Comparison of ENCODE assay signal across 16 cellular contexts in the genomic region with DNA sequence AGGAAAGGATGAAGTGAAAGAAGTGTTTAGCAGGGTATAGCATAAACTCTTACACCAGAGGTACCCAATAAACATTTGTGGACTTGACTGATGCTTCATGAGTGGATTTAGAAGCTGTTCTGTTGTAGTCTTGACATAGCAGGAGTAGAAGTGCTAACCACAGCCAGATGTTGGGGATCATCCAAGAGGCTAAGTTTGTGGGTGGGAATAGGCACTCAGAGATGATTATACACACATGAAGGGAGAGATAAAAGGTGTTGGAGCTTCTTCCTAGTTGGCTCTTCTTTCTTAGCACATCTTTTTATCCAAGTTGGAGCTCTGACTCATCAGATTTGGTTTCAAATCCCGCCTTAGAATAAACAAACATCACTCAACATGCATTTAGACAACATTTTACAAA.
A peak's percentile ranks its signal among the peaks of the same experiment; 100 is the strongest.
DNase-seq lines count a peak whose midpoint lies in the region; ATAC-seq and TF ChIP-seq lines count a peak whose summit lies in the region.
"Had no signal": no experiment of that assay in that cellular context is flagged by ENCODE, and none has a peak within 500 bp of the region (broad histone marks: within the 10 kb centered on the region; RNA-seq: fewer than 3 reads in every experiment).

No MANE protein-coding gene starts in this region.

- no peaks in the 10 kb centered on the region for H3K9me3 ChIP-seq in SK-N-SH
- H3K9me3 ChIP-seq in colonic mucosa, result no peaks in the 10 kb centered on the region

- H3K9me3 Mint-ChIP-seq in Calu3 (ENCODE audit: low read depth, unreplicated experiment), result no peaks in the 10 kb centered on the region
- peaks cover 0 to 12% of the 10 kb centered on the region in 2 donors for H3K9me3 Mint-ChIP-seq in stimulated activated naive CD8-positive, alpha-beta T cell treated with anti-CD3 and anti-CD28 coated beads, Interleukin-15, amount 100 ng/mL, for 72 hours
- H3K9me3 Mint-ChIP-seq: stimulated activated effector memory CD8-positive, alpha-beta T cell treated with anti-CD3 and anti-CD28 coated beads, Interleukin-12 subunit alpha, Interleukin-12 subunit beta, amount 100 ng/mL, for 72 hours had no signal

- H3K79me2 ChIP-seq in SK-N-SH (ENCODE audit: insufficient read depth), result no peaks in the 10 kb centered on the region

- peak overlapping the region; percentile 34 for H3K27ac Mint-ChIP-seq in Calu3 (ENCODE audit: unreplicated experiment)
- H3K27ac Mint-ChIP-seq in stimulated activated naive CD8-positive, alpha-beta T cell treated with anti-CD3 and anti-CD28 coated beads, Interleukin-15, amount 100 ng/mL, for 72 hours, result no peak overlapping the region
- H3K27ac Mint-ChIP-seq: CD4-positive, alpha-beta memory T cell; stimulated activated effector memory CD8-positive, alpha-beta T cell treated with anti-CD3 and anti-CD28 coated beads, Interleukin-12 subunit alpha, Interleukin-12 subunit beta, amount 100 ng/mL, for 72 hours had no signal

- H3K4me1 Mint-ChIP-seq in Calu3 (ENCODE audit: low read depth, unreplicated experiment), result peaks cover 21% of the 10 kb centered on the region
- H3K4me1 Mint-ChIP-seq in stimulated activated naive CD8-positive, alpha-beta T cell treated with anti-CD3 and anti-CD28 coated beads, Interleukin-15, amount 100 ng/mL, for 72 hours, result no peaks in the 10 kb centered on the region
- H3K4me1 Mint-ChIP-seq: CD4-positive, alpha-beta memory T cell; stimulated activated effector memory CD8-positive, alpha-beta T cell treated with anti-CD3 and anti-CD28 coated beads, Interleukin-12 subunit alpha, Interleukin-12 subunit beta, amount 100 ng/mL, for 72 hours had no signal

- peak overlapping the region; percentile 36 to 74; a peak in 3 of 4 replicates for H3K27ac ChIP-seq in SK-N-SH (ENCODE audit: low read depth in 2 of 2, low read length in 1 of 2)
- H3K27ac ChIP-seq in colonic mucosa, result no peak overlapping the region
- H3K27ac ChIP-seq: KMS-11 had no signal

- no peaks in the 10 kb centered on the region for H3K36me3 Mint-ChIP-seq in Calu3 (ENCODE audit: insufficient read depth, unreplicated experiment)
- H3K36me3 Mint-ChIP-seq: CD4-positive, alpha-beta memory T cell; stimulated activated effector memory CD8-positive, alpha-beta T cell treated with anti-CD3 and anti-CD28 coated beads, Interleukin-12 subunit alpha, Interleukin-12 subunit beta, amount 100 ng/mL, for 72 hours had no signal

- BruUV-seq in Calu3 (replicated peaks; lab: Mats Ljungman, UMichigan), result no TSS peak

- H3K36me3 ChIP-seq in SK-N-SH (replicated peaks in 1 of 2; ENCODE audit: control insufficient read depth in 1 of 2, insufficient read depth in 2 of 2, low read length in 1 of 2) (no peaks in the 10 kb centered on the region), colonic mucosa (no peaks in the 10 kb centered on the region)

- peaks cover 23% of the 10 kb centered on the region for H3F3A ChIP-seq in SK-N-SH (replicated peaks; ENCODE audit: insufficient read depth)

- no peak for TF ChIP-seq RAD21 in SK-N-SH (IDR thresholded peaks at IDR 0.05; ENCODE audit: low read length)

- no peak for ATAC-seq in stimulated activated naive CD8-positive, alpha-beta T cell treated with anti-CD3 and anti-CD28 coated beads, Interleukin-15, amount 100 ng/mL, for 72 hours
- ATAC-seq: stimulated activated effector memory CD8-positive, alpha-beta T cell treated with anti-CD3 and anti-CD28 coated beads, Interleukin-12 subunit alpha, Interleukin-12 subunit beta, amount 100 ng/mL, for 72 hours had no signal

- CTCF ChIA-PET in Calu3 (lab: Charles Lee) (no interaction called here), SK-N-SH (lab: Yijun Ruan, JAX) (no interaction called here)

- WGBS in SK-N-SH (ENCODE audit: low lambda C conversion rate), result 57% methylated on average over 1 of the region's 1 CpG

- POLR2A ChIA-PET in SK-N-SH (lab: Yijun Ruan, JAX), result no interaction called here

- H3K9ac ChIP-seq in SK-N-SH (peak overlapping the region; percentile 14; the same call in 1 of the 2 replicates), colonic mucosa (ENCODE audit: low read depth in 2 of 2, low read length in 2 of 2) (no peak overlapping the region)
- H3K9ac ChIP-seq: KMS-11 had no signal

- H3K4me2 ChIP-seq in SK-N-SH, result peak overlapping the region; percentile 56
- H3K4me2 ChIP-seq: KMS-11 had no signal

- H3K27me3 ChIP-seq in SK-N-SH (ENCODE audit: insufficient read depth) (no peaks in the 10 kb centered on the region), colonic mucosa (no peaks in the 10 kb centered on the region)

- no peaks in the 10 kb centered on the region for H4K20me1 ChIP-seq in SK-N-SH (ENCODE audit: insufficient read depth)

- H3K4me3 Mint-ChIP-seq in Calu3 (ENCODE audit: low read depth, unreplicated experiment), result peak overlapping the region; percentile 9
- H3K4me3 Mint-ChIP-seq in stimulated activated naive CD8-positive, alpha-beta T cell treated with anti-CD3 and anti-CD28 coated beads, Interleukin-15, amount 100 ng/mL, for 72 hours, result no peak overlapping the region
- H3K4me3 Mint-ChIP-seq: CD4-positive, alpha-beta memory T cell; stimulated activated effector memory CD8-positive, alpha-beta T cell treated with anti-CD3 and anti-CD28 coated beads, Interleukin-12 subunit alpha, Interleukin-12 subunit beta, amount 100 ng/mL, for 72 hours had no signal

- peak overlapping the region; percentile 63; the same call in 1 of the 2 replicates for H2AFZ ChIP-seq in SK-N-SH (ENCODE audit: low read depth)

- H3K4me3 ChIP-seq in SK-N-SH (ENCODE audit: low read depth in 2 of 2, low read length in 1 of 2) (no peak overlapping the region; a peak in 1 of 4 replicates), fibroblast of mammary gland (ENCODE audit: control insufficient read depth, low read depth, low read length) (no peak overlapping the region), skeletal muscle cell (ENCODE audit: low read depth, low read length) (no peak overlapping the region), colonic mucosa (no peak overlapping the region)

- H3K27me3 Mint-ChIP-seq in Calu3 (ENCODE audit: unreplicated experiment), result no peaks in the 10 kb centered on the region
- no peaks in the 10 kb centered on the region for H3K27me3 Mint-ChIP-seq in stimulated activated naive CD8-positive, alpha-beta T cell treated with anti-CD3 and anti-CD28 coated beads, Interleukin-15, amount 100 ng/mL, for 72 hours

- no peak for TF ChIP-seq EP300 in SK-N-SH (IDR thresholded peaks at IDR 0.05; ENCODE audit: borderline replicate concordance in 1 of 2, low read depth in 1 of 2, low read length in 1 of 2)

- no peak for DNase-seq in Calu3
- DNase-seq in SK-N-SH, result no peak
- DNase-seq in fibroblast of mammary gland (ENCODE audit: low read depth), result peak; percentile 92
- peak; percentile 74 for DNase-seq in skeletal muscle cell (ENCODE audit: low read depth)
- DNase-seq in stimulated activated naive CD8-positive, alpha-beta T cell treated with anti-CD3 and anti-CD28 coated beads, Interleukin-15, amount 100 ng/mL, for 72 hours, result no peak
- DNase-seq in colonic mucosa, result no peak
- DNase-seq in NCI-H1694 (lab: John Stamatoyannopoulos, UW), result no peak
- DNase-seq in stimulated activated CD4-positive, alpha-beta T cell treated with anti-CD3 and anti-CD28 coated beads, Interleukin-12 subunit alpha, Interleukin-12 subunit beta, amount 100 ng/mL, for 4 hours, result no peak
- DNase-seq: activated CD4-positive, CD25-positive, alpha-beta regulatory T cell; activated T-cell treated with anti-CD3 and anti-CD28 coated beads for 4 hours; CD4-positive, alpha-beta memory T cell; effector CD8-positive, alpha-beta T cell; posterior cingulate gyrus; stimulated activated CD4-positive, alpha-beta T cell treated with anti-CD3 and anti-CD28 coated beads, Interleukin-2, amount 100 ng/mL, for 48 hours had no signal

- peaks cover 8 to 16% of the 10 kb centered on the region in 2 experiments; a peak in 3 of 4 replicates for H3K4me1 ChIP-seq in SK-N-SH (ENCODE audit: control insufficient read depth in 1 of 2, insufficient read depth in 2 of 2, low read depth in 1 of 2, low read length in 1 of 2)
- H3K4me1 ChIP-seq in colonic mucosa, result no peaks in the 10 kb centered on the region

- TF ChIP-seq CTCF in Calu3 (IDR thresholded peaks at IDR 0.05; ENCODE audit: unreplicated experiment) (no peak), SK-N-SH (IDR thresholded peaks at IDR 0.05) (no peak), fibroblast of mammary gland (conservative IDR thresholded peaks at IDR 0.05; ENCODE audit: control insufficient read depth, insufficient read depth, low read depth, low read length) (no peak), colonic mucosa (IDR thresholded peaks at IDR 0.05) (no peak)

- intact Hi-C loops in Calu3 (cut with micrococcal nuclease; ENCODE audit: unreplicated experiment) (loop anchor here (5.0 kb wide), 1 partner anchor 60 kb away; no protein-coding TSS in a partner anchor), colonic mucosa (cut with DNase I) (no loop called here)

- H3K9me2 ChIP-seq in SK-N-SH, result no peaks in the 10 kb centered on the region

TF ChIP-seq in SK-N-SH, 30 proteins besides CTCF, POLR2A, EP300 and RAD21 (continues in another document):
- TF ChIP-seq TEAD4 (IDR thresholded peaks at IDR 0.05; ENCODE audit: borderline replicate concordance, insufficient read depth) (no peak), USF1 (IDR thresholded peaks at IDR 0.05; ENCODE audit: borderline replicate concordance, low read depth) (no peak), FOSL2 (IDR thresholded peaks at IDR 0.05; ENCODE audit: borderline replicate concordance, low read depth) (no peak), POLR2AphosphoS5 (IDR thresholded peaks at IDR 0.05; ENCODE audit: low read depth, low read length) (no peak), RCOR1 (IDR thresholded peaks at IDR 0.05; ENCODE audit: low read length) (no peak), RFX5 (IDR thresholded peaks at IDR 0.05; ENCODE audit: low read length) (no peak), CHD2 (IDR thresholded peaks at IDR 0.05; ENCODE audit: low read length, partially characterized antibody) (no peak), MAX (IDR thresholded peaks at IDR 0.05; ENCODE audit: low read depth) (no peak)

Comparison
In these comparisons a context has a peak if more than half of its experiments do, and no peak if none do; other contexts are left out.
1. DNase-seq: peak in fibroblast of mammary gland (single experiment) and skeletal muscle cell (single experiment); none in Calu3 (single experiment), SK-N-SH (single experiment), stimulated activated naive CD8-positive, alpha-beta T cell treated with anti-CD3 and anti-CD28 coated beads, Interleukin-15, amount 100 ng/mL, for 72 hours (0 of 2), colonic mucosa (single experiment), NCI-H1694 (single experiment) and stimulated activated CD4-positive, alpha-beta T cell treated with anti-CD3 and anti-CD28 coated beads, Interleukin-12 subunit alpha, Interleukin-12 subunit beta, amount 100 ng/mL, for 4 hours (single experiment).